In the genomic region with DNA sequence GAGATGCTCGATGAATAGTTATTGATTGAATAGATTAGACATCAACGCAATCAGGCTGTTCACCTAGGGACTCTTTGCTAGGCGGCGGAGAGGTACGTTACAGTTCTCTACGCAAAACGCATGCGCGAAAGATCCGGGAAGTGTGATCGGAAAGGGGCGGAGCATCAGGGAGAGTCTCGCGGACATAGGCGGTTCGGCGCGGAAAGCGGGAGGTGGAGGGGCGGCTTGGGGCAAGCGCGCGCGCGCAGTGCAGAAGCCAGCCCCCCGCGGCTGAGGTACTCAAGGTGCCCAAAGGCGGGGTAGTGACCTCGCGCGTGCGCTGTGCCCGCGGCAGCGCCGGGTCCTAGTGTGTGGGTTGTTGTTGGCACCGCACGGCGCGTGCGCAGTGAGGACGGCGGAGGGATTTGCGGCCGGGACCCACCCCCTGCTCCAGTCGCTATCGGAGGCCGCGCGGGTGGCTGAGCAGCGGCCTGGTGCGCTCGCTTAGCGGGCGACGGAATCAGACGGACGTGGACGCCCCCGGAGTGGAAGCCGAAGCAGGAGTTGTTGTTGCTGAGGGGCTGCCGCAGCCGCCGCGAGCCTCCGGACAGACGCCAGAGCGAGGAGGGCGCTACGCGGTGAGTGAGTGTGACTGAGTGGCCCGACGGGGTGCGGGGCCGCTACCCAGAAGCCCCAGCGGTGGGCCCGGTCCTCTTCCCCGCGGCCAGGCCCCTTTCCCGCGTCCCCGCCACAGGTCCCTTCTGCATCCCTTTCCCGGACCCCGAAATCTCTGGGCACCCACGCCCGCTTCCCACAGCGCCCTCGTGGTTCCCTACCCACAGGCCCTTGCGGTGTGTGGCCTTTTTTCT, we compare ENCODE assay signal across 8 cellular contexts. TPM values are rescaled to one million over a fixed set of nuclear protein-coding genes. Genes with fewer than 3 reads are reported as not detected.
DNase-seq lines count a peak whose midpoint lies in the region; ATAC-seq and TF ChIP-seq lines count a peak whose summit lies in the region.

A gene with protein sequence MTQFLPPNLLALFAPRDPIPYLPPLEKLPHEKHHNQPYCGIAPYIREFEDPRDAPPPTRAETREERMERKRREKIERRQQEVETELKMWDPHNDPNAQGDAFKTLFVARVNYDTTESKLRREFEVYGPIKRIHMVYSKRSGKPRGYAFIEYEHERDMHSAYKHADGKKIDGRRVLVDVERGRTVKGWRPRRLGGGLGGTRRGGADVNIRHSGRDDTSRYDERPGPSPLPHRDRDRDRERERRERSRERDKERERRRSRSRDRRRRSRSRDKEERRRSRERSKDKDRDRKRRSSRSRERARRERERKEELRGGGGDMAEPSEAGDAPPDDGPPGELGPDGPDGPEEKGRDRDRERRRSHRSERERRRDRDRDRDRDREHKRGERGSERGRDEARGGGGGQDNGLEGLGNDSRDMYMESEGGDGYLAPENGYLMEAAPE (plus strand): TSS at position 432 of the 848 bp plus-strand sequence. CDS start 964 bp downstream, outside the sequence.

- peaks cover 31% of the 10 kb centered on the region for H3K4me1 Mint-ChIP-seq in activated CD4-positive, alpha-beta T cell treated with anti-CD3 and anti-CD28 coated beads for 36 hours

- CTCF ChIA-PET in activated CD4-positive, alpha-beta T cell treated with anti-CD3 and anti-CD28 coated beads for 36 hours (lab: Charles Lee), result interaction anchor here (0.6 to 4.0 kb wide), 2 partner anchors 13 to 61 kb away, joined by 3 to 26 read pairs; no protein-coding TSS in a partner anchor

- TF ChIP-seq CTCF in choroid plexus epithelial cell (conservative IDR thresholded peaks at IDR 0.05; ENCODE audit: low read depth, low read length), result no peak

- peaks cover 2% of the 10 kb centered on the region for H3K27me3 Mint-ChIP-seq in activated CD4-positive, alpha-beta T cell treated with anti-CD3 and anti-CD28 coated beads for 36 hours

- peak within 1 kb of the TSS; percentile 74 for H3K4me3 ChIP-seq in choroid plexus epithelial cell (ENCODE audit: low read depth, low read length)

- H3K27ac Mint-ChIP-seq in activated CD4-positive, alpha-beta T cell treated with anti-CD3 and anti-CD28 coated beads for 36 hours, result peak within 1 kb of the TSS; percentile 96

- ATAC-seq in HG03442 (IDR thresholded peaks at IDR 0.05; ENCODE audit: unreplicated experiment), result peak; percentile 84
- ATAC-seq in activated CD4-positive, alpha-beta T cell treated with anti-CD3 and anti-CD28 coated beads for 36 hours, result peak; percentile 99

- DNase-seq in AG20443 (ENCODE audit: low spot score) (peak; percentile 100), NCI-H524 (lab: John Stamatoyannopoulos, UW) (peak; percentile 100), choroid plexus epithelial cell (ENCODE audit: low read depth) (peak; percentile 100), kidney glomerular epithelial cell (lab: John Stamatoyannopoulos, UW) (peak; percentile 97)
- peak; percentile 99 for DNase-seq in activated CD4-positive, alpha-beta T cell treated with anti-CD3 and anti-CD28 coated beads for 36 hours
- DNase-seq in stimulated activated CD4-positive, alpha-beta T cell treated with anti-CD3 and anti-CD28 coated beads, Interleukin-1b, Interleukin-23, amount 100 ng/mL, for 1 hour (ENCODE audit: low read depth in 2 of 2), result peak; percentile 95 to 99

- H3K9me3 Mint-ChIP-seq in activated CD4-positive, alpha-beta T cell treated with anti-CD3 and anti-CD28 coated beads for 36 hours (ENCODE audit: low read depth), result no peaks in the 10 kb centered on the region

- peaks cover 35% of the 10 kb centered on the region for H3K36me3 Mint-ChIP-seq in activated CD4-positive, alpha-beta T cell treated with anti-CD3 and anti-CD28 coated beads for 36 hours (ENCODE audit: low read depth)

- peak within 1 kb of the TSS; percentile 98 for H3K4me3 Mint-ChIP-seq in activated CD4-positive, alpha-beta T cell treated with anti-CD3 and anti-CD28 coated beads for 36 hours

- peak; percentile 97 for TF ChIP-seq POLR2A in GM19099 (IDR thresholded peaks at IDR 0.05; ENCODE audit: extremely low read depth, insufficient read length, low read depth)

- intact Hi-C loops in activated CD4-positive, alpha-beta T cell treated with anti-CD3 and anti-CD28 coated beads for 36 hours (cut with DNase I, micrococcal nuclease), result loop anchor here (1.0 to 5.0 kb wide), 14 partner anchors 29 to 1813 kb away; a partner anchor contains a TSS

- POLR2A ChIA-PET in activated CD4-positive, alpha-beta T cell treated with anti-CD3 and anti-CD28 coated beads for 36 hours (lab: Charles Lee), result no interaction called here

RNA-seq across cellular contexts. Expression of the gene that starts here (rescaled TPM):
- 100 to 1,000 TPM; 225 to 306 TPM for total RNA-seq in activated CD4-positive, alpha-beta T cell treated with anti-CD3 and anti-CD28 coated beads for 36 hours

Comparison
In these comparisons a context has a peak if more than half of its experiments do, and no peak if none do; other contexts are left out.
1. Peak in every context shown above with its lines: DNase-seq, ATAC-seq and H3K4me3 ChIP-seq.